Comparison of ENCODE assay signal across 37 cellular contexts in genomic region chrX:150564838-150565237, GRCh38.
"Had no signal": no experiment of that assay in that cellular context is flagged by ENCODE, and none has a peak within 500 bp of the region (broad histone marks: within the 10 kb centered on the region; RNA-seq: fewer than 3 reads in every experiment).

No MANE protein-coding gene starts in this region.

- H3K4me1 Mint-ChIP-seq: activated T-helper 17 cell treated with anti-CD3 and anti-CD28 coated beads, Interleukin-2, amount 50 U/mL, for 72 hours had no signal

- H3K4me3 Mint-ChIP-seq: activated B cell treated with CpG ODN at 0.5 μM for 24 hours; activated CD4-positive, alpha-beta memory T cell treated with anti-CD3 and anti-CD28 coated beads for 36 hours; activated CD4-positive, alpha-beta T cell treated with anti-CD3 and anti-CD28 coated beads, Interleukin-2, amount 10 ng/mL, durations not matched to agents 24 days and 14 days; activated CD8-positive, alpha-beta T cell treated with anti-CD3 and anti-CD28 coated beads for 36 hours; activated naive CD4-positive, alpha-beta T cell treated with anti-CD3 and anti-CD28 coated beads for 36 hours; activated naive CD8-positive, alpha-beta T cell treated with anti-CD3 and anti-CD28 coated beads for 36 hours; activated T-cell treated with anti-CD3 and anti-CD28 coated beads, Interleukin-2, amount 50 U/mL, for 4 hours; activated T-cell treated with anti-CD3 and anti-CD28 coated beads, Interleukin-2, amount 50 U/mL, for 72 hours; activated T-helper 1 cell treated with anti-CD3 and anti-CD28 coated beads, Interleukin-12 subunit alpha, Interleukin-12 subunit beta, Interleukin-2, Interleukin-4 antibody, amounts not matched to agents 30 ng/mL and 10 ng/mL and 1 ng/mL, durations not matched to agents 14 hours and 24 hours and 36 hours; activated T-helper 17 cell treated with anti-CD3 and anti-CD28 coated beads, Interleukin-2, amount 50 U/mL, for 72 hours; T-helper 1 cell treated with Interleukin-12 subunit alpha and Interleukin-12 subunit beta and Interleukin-4 antibody, amounts not matched to agents 30 μg/mL and 1 μg/mL, for 36 hours; T-helper 2 cell treated with Interferon-gamma antibody and Interleukin-4, amounts not matched to agents 5 μg/mL and 100 μg/mL, for 36 hours had no signal

- H3K27ac ChIP-seq: adrenal gland, body of pancreas, brain microvascular endothelial cell, breast epithelium, VCaP had no signal

- H3K9me3 Mint-ChIP-seq: activated B cell treated with CpG ODN at 0.5 μM for 24 hours; activated CD4-positive, alpha-beta memory T cell treated with anti-CD3 and anti-CD28 coated beads for 36 hours; activated CD4-positive, alpha-beta T cell treated with anti-CD3 and anti-CD28 coated beads, Interleukin-2, amount 10 ng/mL, durations not matched to agents 24 days and 14 days; activated CD8-positive, alpha-beta T cell treated with anti-CD3 and anti-CD28 coated beads for 36 hours; activated naive CD4-positive, alpha-beta T cell treated with anti-CD3 and anti-CD28 coated beads for 36 hours; activated naive CD4-positive, alpha-beta T cell treated with anti-CD3 and anti-CD28 coated beads, Interleukin-2, amount 50 U/mL, for 72 hours; activated naive CD8-positive, alpha-beta T cell treated with anti-CD3 and anti-CD28 coated beads for 36 hours; activated T-cell treated with anti-CD3 and anti-CD28 coated beads, Interleukin-2, amount 50 U/mL, for 4 hours; activated T-cell treated with anti-CD3 and anti-CD28 coated beads, Interleukin-2, amount 50 U/mL, for 72 hours; activated T-helper 1 cell treated with anti-CD3 and anti-CD28 coated beads, Interleukin-12 subunit alpha, Interleukin-12 subunit beta, Interleukin-2, Interleukin-4 antibody, amounts not matched to agents 30 ng/mL and 10 ng/mL and 1 ng/mL, durations not matched to agents 14 hours and 24 hours and 36 hours; activated T-helper 17 cell treated with anti-CD3 and anti-CD28 coated beads, Interleukin-2, amount 50 U/mL, for 72 hours; T-helper 1 cell treated with Interleukin-12 subunit alpha and Interleukin-12 subunit beta and Interleukin-4 antibody, amounts not matched to agents 30 μg/mL and 1 μg/mL, for 36 hours; T-helper 2 cell treated with Interferon-gamma antibody and Interleukin-4, amounts not matched to agents 5 μg/mL and 100 μg/mL, for 36 hours had no signal

- DNase-seq: activated B cell treated with CpG ODN at 0.5 μM for 24 hours; activated CD4-positive, alpha-beta memory T cell treated with anti-CD3 and anti-CD28 coated beads for 36 hours; activated CD4-positive, alpha-beta T cell treated with anti-CD3 and anti-CD28 coated beads for 4 hours; activated CD4-positive, alpha-beta T cell treated with anti-CD3 and anti-CD28 coated beads, Interleukin-2, amount 10 ng/mL, durations not matched to agents 24 days and 14 days; activated CD4-positive, alpha-beta T cell treated with anti-CD3 and anti-CD28 coated beads, Interleukin-2, amount 50 U/mL, for 1 hour; activated CD4-positive, alpha-beta T cell treated with anti-CD3 and anti-CD28 coated beads, Interleukin-2, amount 50 U/mL, for 4 hours; activated CD4-positive, CD25-positive, alpha-beta regulatory T cell treated with anti-CD3 and anti-CD28 coated beads, Interleukin-2, amount 50 U/mL, for 72 hours; activated CD8-positive, alpha-beta memory T cell treated with anti-CD3 and anti-CD28 coated beads, Interleukin-2, amount 50 U/mL, for 4 hours; activated CD8-positive, alpha-beta T cell treated with anti-CD3 and anti-CD28 coated beads for 36 hours; activated effector memory CD4-positive, alpha-beta T cell treated with anti-CD3 and anti-CD28 coated beads, Interleukin-2, amount 50 U/mL, for 16 hours; activated gamma-delta T cell treated with Interleukin-2 at 50 U/mL for 16 hours; activated naive CD4-positive, alpha-beta T cell; activated naive CD4-positive, alpha-beta T cell treated with anti-CD3 and anti-CD28 coated beads for 36 hours; activated naive CD4-positive, alpha-beta T cell treated with anti-CD3 and anti-CD28 coated beads, Interleukin-2, amount 50 U/mL, for 16 hours; activated naive CD8-positive, alpha-beta T cell treated with anti-CD3 and anti-CD28 coated beads for 36 hours; activated T-cell treated with anti-CD3 and anti-CD28 coated beads for 4 hours; activated T-cell treated with anti-CD3 and anti-CD28 coated beads, Interleukin-2, amount 50 U/mL, for 1 hour; activated T-cell treated with anti-CD3 and anti-CD28 coated beads, Interleukin-2, amount 50 U/mL, for 4 hours; activated T-cell treated with anti-CD3 and anti-CD28 coated beads, Interleukin-2, amount 50 U/mL, for 72 hours; adrenal gland; amniotic stem cell; aorta; body of pancreas; brain microvascular endothelial cell; central memory CD4-positive, alpha-beta T cell; T-helper 1 cell; T-helper 2 cell; T-helper 9 cell had no signal

- H3K36me3 ChIP-seq: adrenal gland, brain microvascular endothelial cell, breast epithelium had no signal

- FAIRE-seq: astrocyte, TTC549 had no signal

- ATAC-seq: activated CD8-positive, alpha-beta T cell treated with anti-CD3 and anti-CD28 coated beads for 36 hours; activated naive CD4-positive, alpha-beta T cell treated with anti-CD3 and anti-CD28 coated beads, Interleukin-2, amount 50 U/mL, for 72 hours; activated T-cell treated with anti-CD3 and anti-CD28 coated beads, Interleukin-2, amount 50 U/mL, for 4 hours; activated T-cell treated with anti-CD3 and anti-CD28 coated beads, Interleukin-2, amount 50 U/mL, for 72 hours; activated T-helper 17 cell treated with anti-CD3 and anti-CD28 coated beads, Interleukin-2, amount 50 U/mL, for 72 hours; body of pancreas had no signal

- H3K27me3 ChIP-seq: body of pancreas, brain microvascular endothelial cell had no signal

- H3K36me3 Mint-ChIP-seq: activated CD4-positive, alpha-beta memory T cell treated with anti-CD3 and anti-CD28 coated beads for 36 hours; activated naive CD8-positive, alpha-beta T cell treated with anti-CD3 and anti-CD28 coated beads for 36 hours had no signal

- H3K27me3 Mint-ChIP-seq: activated B cell treated with CpG ODN at 0.5 μM for 24 hours; activated CD4-positive, alpha-beta memory T cell treated with anti-CD3 and anti-CD28 coated beads for 36 hours; activated CD4-positive, alpha-beta T cell treated with anti-CD3 and anti-CD28 coated beads, Interleukin-2, amount 10 ng/mL, durations not matched to agents 24 days and 14 days; activated CD8-positive, alpha-beta T cell treated with anti-CD3 and anti-CD28 coated beads for 36 hours; activated naive CD8-positive, alpha-beta T cell treated with anti-CD3 and anti-CD28 coated beads for 36 hours; activated T-helper 17 cell treated with anti-CD3 and anti-CD28 coated beads, Interleukin-2, amount 50 U/mL, for 72 hours had no signal

- H3K9me3 ChIP-seq: adrenal gland, body of pancreas, breast epithelium had no signal

- H3K27ac Mint-ChIP-seq: activated B cell treated with CpG ODN at 0.5 μM for 24 hours; activated CD4-positive, alpha-beta memory T cell treated with anti-CD3 and anti-CD28 coated beads for 36 hours; activated CD4-positive, alpha-beta T cell treated with anti-CD3 and anti-CD28 coated beads, Interleukin-2, amount 10 ng/mL, durations not matched to agents 24 days and 14 days; activated CD8-positive, alpha-beta T cell treated with anti-CD3 and anti-CD28 coated beads for 36 hours; activated naive CD4-positive, alpha-beta T cell treated with anti-CD3 and anti-CD28 coated beads for 36 hours; activated naive CD4-positive, alpha-beta T cell treated with anti-CD3 and anti-CD28 coated beads, Interleukin-2, amount 50 U/mL, for 72 hours; activated naive CD8-positive, alpha-beta T cell treated with anti-CD3 and anti-CD28 coated beads for 36 hours; activated T-cell treated with anti-CD3 and anti-CD28 coated beads, Interleukin-2, amount 50 U/mL, for 72 hours; activated T-helper 1 cell treated with anti-CD3 and anti-CD28 coated beads, Interleukin-12 subunit alpha, Interleukin-12 subunit beta, Interleukin-2, Interleukin-4 antibody, amounts not matched to agents 30 ng/mL and 10 ng/mL and 1 ng/mL, durations not matched to agents 14 hours and 24 hours and 36 hours; activated T-helper 17 cell treated with anti-CD3 and anti-CD28 coated beads, Interleukin-2, amount 50 U/mL, for 72 hours; T-helper 1 cell treated with Interleukin-12 subunit alpha and Interleukin-12 subunit beta and Interleukin-4 antibody, amounts not matched to agents 30 μg/mL and 1 μg/mL, for 36 hours; T-helper 2 cell treated with Interferon-gamma antibody and Interleukin-4, amounts not matched to agents 5 μg/mL and 100 μg/mL, for 36 hours had no signal

- H3K4me1 ChIP-seq: breast epithelium had no signal

- H3K4me3 ChIP-seq: adrenal gland, body of pancreas, breast epithelium had no signal
